ENCODE assay signal across 8 cellular contexts in the genomic region with DNA sequence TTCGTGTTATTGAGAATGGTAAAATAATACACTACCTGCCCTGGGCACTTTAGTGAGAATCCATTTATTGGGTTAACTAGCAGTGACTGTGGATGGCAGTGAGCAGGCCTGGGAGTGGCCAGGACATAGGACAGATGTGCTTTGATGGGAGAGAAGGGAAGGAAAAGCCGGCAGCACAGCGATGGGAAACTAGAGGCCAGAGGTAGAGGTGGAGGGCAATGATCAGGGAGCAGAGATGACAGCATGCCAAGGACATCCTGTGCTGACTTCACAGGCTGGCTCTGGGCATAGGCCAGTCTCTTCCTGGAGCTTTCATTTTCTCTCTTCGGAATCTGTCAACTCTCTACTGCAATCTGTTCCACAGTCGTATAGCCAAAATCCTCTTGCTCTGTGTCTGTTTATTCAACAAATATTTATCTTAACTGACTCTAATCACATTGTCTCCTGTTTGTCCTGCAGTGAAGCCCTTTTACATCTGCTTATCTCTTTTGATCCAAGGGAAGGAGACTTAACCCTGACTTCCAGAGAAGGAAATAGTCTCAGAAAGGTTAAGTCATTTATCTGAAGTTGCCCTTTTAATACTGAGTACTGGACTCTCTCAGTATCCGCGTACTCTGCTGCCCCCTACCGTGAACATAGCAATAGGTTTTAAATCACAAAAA. TPM values are rescaled to one million over a fixed set of nuclear protein-coding genes. Genes with fewer than 3 reads are reported as not detected.
DNase-seq lines count a peak whose midpoint lies in the region; ATAC-seq and TF ChIP-seq lines count a peak whose summit lies in the region.

No MANE protein-coding gene starts in this region.

- peaks cover 8% of the 10 kb centered on the region for H3K9me3 Mint-ChIP-seq in chondrocyte (ENCODE audit: low read depth)

- peaks cover 7% of the 10 kb centered on the region for H3K36me3 Mint-ChIP-seq in chondrocyte (ENCODE audit: low read depth)

- ATAC-seq in left colon (peak; percentile 96), HG03175 (IDR thresholded peaks at IDR 0.05; ENCODE audit: unreplicated experiment) (no peak)

- DNase-seq in A172 (ENCODE audit: low spot score) (peak; percentile 88), GM20000 (ENCODE audit: low spot score) (peak; percentile 69), NCI-H345 (lab: John Stamatoyannopoulos, UW) (peak; percentile 71), chondrocyte (ENCODE audit: low spot score) (no peak), left colon (peak; percentile 73 to 90)
- peak; percentile 67 to 78 for DNase-seq in activated CD4-positive, alpha-beta T cell treated with anti-CD3 and anti-CD28 coated beads for 24 hours (ENCODE audit: low read depth in 2 of 2)
- peak; percentile 54 to 56 for DNase-seq in stimulated activated CD4-positive, alpha-beta T cell treated with anti-CD3 and anti-CD28 coated beads, Interleukin-1b, Interleukin-23, amount 100 ng/mL, for 1 hour (ENCODE audit: low read depth in 2 of 2)

- intact Hi-C loops in left colon (cut with DNase I, micrococcal nuclease): loop anchor here in 1 of 2 donors (10.0 kb wide), 1 partner anchor 63 kb away; the partner anchor contains the start of gene EDEM2

- no peak overlapping the region for H3K27ac Mint-ChIP-seq in chondrocyte (ENCODE audit: unreplicated experiment)

- peaks cover 2% of the 10 kb centered on the region for H3K27me3 Mint-ChIP-seq in chondrocyte (ENCODE audit: low read depth)

- no peak overlapping the region for H3K4me3 Mint-ChIP-seq in chondrocyte (ENCODE audit: unreplicated experiment)

- TF ChIP-seq CTCF in GM20000 (IDR thresholded peaks at IDR 0.05; ENCODE audit: extremely low read depth, missing control alignments) (peak; percentile 56), chondrocyte (IDR thresholded peaks at IDR 0.05) (peak; percentile 98)

- H3K4me1 Mint-ChIP-seq in chondrocyte (ENCODE audit: low read depth): no peaks in the 10 kb centered on the region

RNA-seq across cellular contexts. Expression of gene MMP24, which starts 18.4 kb away (rescaled TPM):
- total RNA-seq in A172 (2014; rRNA removed; shearing (Covaris generic)): 5.2 and 14.2 TPM in 2 replicates
- 1.1 to 2.6 TPM (median 2.4 TPM) in 3 replicates for total RNA-seq in chondrocyte
- under 1 TPM; 0.09 to 0.59 TPM for total RNA-seq in left colon

RNA-seq across cellular contexts. Expression of gene PROCR, which starts 36.2 kb away (rescaled TPM):
- 32.2 and 48.0 TPM in 2 replicates for total RNA-seq in A172 (2014; rRNA removed; shearing (Covaris generic))
- total RNA-seq in chondrocyte (2.8 to 5.2 TPM (median 3.5 TPM) in 3 replicates), left colon (1 to 10 TPM; 6.3 to 7.8 TPM)
